ENCODE assay signal across 34 cellular contexts in the genomic region with DNA sequence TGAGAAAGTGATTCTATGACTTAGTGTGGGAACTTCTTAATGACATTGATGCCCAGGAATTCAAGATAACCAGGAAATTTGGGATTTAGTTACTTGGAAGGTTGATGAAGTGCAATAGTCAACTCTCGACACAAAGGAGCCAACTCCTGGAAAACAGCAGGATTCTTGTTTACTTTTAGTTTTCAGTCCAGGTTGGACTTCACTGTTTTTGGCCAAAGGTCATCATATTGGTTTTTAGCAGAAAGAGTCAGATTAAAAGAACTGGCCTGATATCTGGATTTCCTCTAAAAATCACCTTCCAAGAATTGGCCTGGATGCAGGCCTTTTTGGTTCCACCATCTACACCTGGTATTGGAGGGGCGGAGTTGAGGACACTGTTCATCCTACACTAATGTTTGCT.
"Had no signal": no experiment of that assay in that cellular context is flagged by ENCODE, and none has a peak within 500 bp of the region (broad histone marks: within the 10 kb centered on the region; RNA-seq: fewer than 3 reads in every experiment).

No MANE protein-coding gene starts in this region.

- H3K36me3 Mint-ChIP-seq: activated CD4-positive, alpha-beta memory T cell treated with anti-CD3 and anti-CD28 coated beads for 36 hours; activated naive CD4-positive, alpha-beta T cell treated with anti-CD3 and anti-CD28 coated beads, Interleukin-2, amount 50 U/mL, for 72 hours; activated naive CD8-positive, alpha-beta T cell treated with anti-CD3 and anti-CD28 coated beads for 36 hours had no signal

- DNase-seq: activated B cell treated with CpG ODN at 0.5 μM for 24 hours; activated CD4-positive, alpha-beta memory T cell treated with anti-CD3 and anti-CD28 coated beads for 36 hours; activated CD4-positive, alpha-beta T cell treated with anti-CD3 and anti-CD28 coated beads for 4 hours; activated CD4-positive, alpha-beta T cell treated with anti-CD3 and anti-CD28 coated beads, Interleukin-2, amount 10 ng/mL, durations not matched to agents 24 days and 14 days; activated CD4-positive, alpha-beta T cell treated with anti-CD3 and anti-CD28 coated beads, Interleukin-2, amount 50 U/mL, for 1 hour; activated CD4-positive, alpha-beta T cell treated with anti-CD3 and anti-CD28 coated beads, Interleukin-2, amount 50 U/mL, for 4 hours; activated CD4-positive, CD25-positive, alpha-beta regulatory T cell treated with anti-CD3 and anti-CD28 coated beads, Interleukin-2, amount 50 U/mL, for 72 hours; activated CD8-positive, alpha-beta memory T cell treated with anti-CD3 and anti-CD28 coated beads, Interleukin-2, amount 50 U/mL, for 4 hours; activated CD8-positive, alpha-beta T cell treated with anti-CD3 and anti-CD28 coated beads for 36 hours; activated effector memory CD4-positive, alpha-beta T cell treated with Interleukin-2 at 50 U/mL for 16 hours; activated gamma-delta T cell; activated naive CD4-positive, alpha-beta T cell treated with anti-CD3 and anti-CD28 coated beads, Interleukin-2, amount 50 U/mL, for 16 hours; activated naive CD4-positive, alpha-beta T cell treated with Interleukin-2 at 50 U/mL for 16 hours; activated naive CD8-positive, alpha-beta T cell treated with anti-CD3 and anti-CD28 coated beads for 36 hours; activated T-cell treated with anti-CD3 and anti-CD28 coated beads for 4 hours; activated T-cell treated with anti-CD3 and anti-CD28 coated beads, Interleukin-2, amount 50 U/mL, for 1 hour; activated T-cell treated with anti-CD3 and anti-CD28 coated beads, Interleukin-2, amount 50 U/mL, for 4 hours; adrenal gland; amniotic stem cell; aorta; body of pancreas; brain microvascular endothelial cell; central memory CD4-positive, alpha-beta T cell; T-helper 1 cell; T-helper 2 cell; T-helper 9 cell had no signal

- H3K4me3 ChIP-seq: adrenal gland, body of pancreas, breast epithelium had no signal

- H3K4me1 ChIP-seq: adrenal gland, body of pancreas, breast epithelium had no signal

- H3K27ac ChIP-seq: adrenal gland, body of pancreas, brain microvascular endothelial cell, breast epithelium, VCaP had no signal

- H3K36me3 ChIP-seq: adrenal gland, brain microvascular endothelial cell, breast epithelium had no signal

- H3K27me3 Mint-ChIP-seq: activated B cell treated with CpG ODN at 0.5 μM for 24 hours; activated CD4-positive, alpha-beta memory T cell treated with anti-CD3 and anti-CD28 coated beads for 36 hours; activated CD4-positive, alpha-beta T cell treated with anti-CD3 and anti-CD28 coated beads, Interleukin-2, amount 10 ng/mL, durations not matched to agents 24 days and 14 days; activated CD8-positive, alpha-beta T cell treated with anti-CD3 and anti-CD28 coated beads for 36 hours; activated naive CD8-positive, alpha-beta T cell treated with anti-CD3 and anti-CD28 coated beads for 36 hours had no signal

- H3K27ac Mint-ChIP-seq: activated B cell treated with CpG ODN at 0.5 μM for 24 hours; activated CD4-positive, alpha-beta memory T cell treated with anti-CD3 and anti-CD28 coated beads for 36 hours; activated CD4-positive, alpha-beta T cell treated with anti-CD3 and anti-CD28 coated beads, Interleukin-2, amount 10 ng/mL, durations not matched to agents 24 days and 14 days; activated CD8-positive, alpha-beta T cell treated with anti-CD3 and anti-CD28 coated beads for 36 hours; activated naive CD4-positive, alpha-beta T cell treated with anti-CD3 and anti-CD28 coated beads, Interleukin-2, amount 50 U/mL, for 72 hours; activated naive CD8-positive, alpha-beta T cell treated with anti-CD3 and anti-CD28 coated beads for 36 hours; activated T-helper 2 cell treated with anti-CD3 and anti-CD28 coated beads, Interferon-gamma antibody, Interleukin-2, Interleukin-4, amounts not matched to agents 10 μg/mL and 5 μg/mL and 100 μg/mL, durations not matched to agents 14 hours and 24 hours and 36 hours; T-helper 1 cell treated with Interleukin-12 subunit alpha and Interleukin-12 subunit beta and Interleukin-4 antibody, amounts not matched to agents 30 μg/mL and 1 μg/mL, for 36 hours; T-helper 2 cell treated with Interferon-gamma antibody and Interleukin-4, amounts not matched to agents 5 μg/mL and 100 μg/mL, for 36 hours had no signal

- H3K9me3 ChIP-seq: adrenal gland, body of pancreas, breast epithelium had no signal

- H3K4me1 Mint-ChIP-seq: activated B cell treated with CpG ODN at 0.5 μM for 24 hours; activated CD4-positive, alpha-beta T cell treated with anti-CD3 and anti-CD28 coated beads, Interleukin-2, amount 10 ng/mL, durations not matched to agents 24 days and 14 days; activated naive CD8-positive, alpha-beta T cell treated with anti-CD3 and anti-CD28 coated beads for 36 hours had no signal

- H3K4me3 Mint-ChIP-seq: activated B cell treated with CpG ODN at 0.5 μM for 24 hours; activated CD4-positive, alpha-beta memory T cell treated with anti-CD3 and anti-CD28 coated beads for 36 hours; activated CD4-positive, alpha-beta T cell treated with anti-CD3 and anti-CD28 coated beads, Interleukin-2, amount 10 ng/mL, durations not matched to agents 24 days and 14 days; activated CD8-positive, alpha-beta T cell treated with anti-CD3 and anti-CD28 coated beads for 36 hours; activated naive CD8-positive, alpha-beta T cell treated with anti-CD3 and anti-CD28 coated beads for 36 hours; activated T-cell treated with anti-CD3 and anti-CD28 coated beads, Interleukin-2, amount 50 U/mL, for 4 hours; T-helper 1 cell treated with Interleukin-12 subunit alpha and Interleukin-12 subunit beta and Interleukin-4 antibody, amounts not matched to agents 30 μg/mL and 1 μg/mL, for 36 hours; T-helper 2 cell treated with Interferon-gamma antibody and Interleukin-4, amounts not matched to agents 5 μg/mL and 100 μg/mL, for 36 hours had no signal

- FAIRE-seq: astrocyte, TTC549 had no signal

- ATAC-seq: activated CD8-positive, alpha-beta T cell treated with anti-CD3 and anti-CD28 coated beads for 36 hours; activated naive CD4-positive, alpha-beta T cell treated with anti-CD3 and anti-CD28 coated beads, Interleukin-2, amount 50 U/mL, for 72 hours; activated T-cell treated with anti-CD3 and anti-CD28 coated beads, Interleukin-2, amount 50 U/mL, for 4 hours; body of pancreas had no signal

- H3K27me3 ChIP-seq: adrenal gland, body of pancreas, brain microvascular endothelial cell, breast epithelium had no signal
